8 cellular contexts compared by ENCODE assay signal in the genomic region with DNA sequence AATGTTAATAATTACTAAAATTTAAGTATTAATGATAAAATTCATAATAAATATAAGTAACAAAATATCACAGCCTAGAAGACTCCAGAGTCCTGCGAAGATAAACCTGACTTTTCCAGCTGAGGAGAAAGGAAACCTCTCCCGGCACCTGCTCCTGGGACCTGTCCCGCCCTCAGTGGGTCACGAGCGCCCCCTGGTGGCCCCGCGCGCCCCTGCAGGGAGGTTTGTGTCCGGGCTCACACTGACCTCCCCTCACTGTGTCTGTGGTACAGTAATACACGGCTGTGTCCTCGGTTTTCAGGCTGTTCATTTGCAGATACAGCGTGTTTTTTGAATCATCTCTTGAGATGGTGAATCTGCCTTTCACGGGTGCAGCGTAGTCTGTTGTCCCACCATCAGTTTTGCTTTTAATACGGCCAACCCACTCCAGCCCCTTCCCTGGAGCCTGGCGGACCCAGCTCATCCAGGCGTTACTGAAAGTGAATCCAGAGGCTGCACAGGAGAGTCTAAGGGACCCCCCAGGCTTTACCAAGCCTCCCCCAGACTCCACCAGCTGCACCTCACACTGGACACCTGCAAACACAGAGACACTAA.
A peak's percentile ranks its signal among the peaks of the same experiment; 100 is the strongest.
DNase-seq lines count a peak whose midpoint lies in the region; ATAC-seq and TF ChIP-seq lines count a peak whose summit lies in the region.
"Not testable (repeated sequence)": the region's sequence is repeated elsewhere in the genome, so short reads cannot be mapped to it uniquely, and the experiment has no call there.

No MANE protein-coding gene starts in this region.

- intact Hi-C loops in lower leg skin (cut with DNase I; ENCODE audit: low total_unique reads); vagina (cut with DNase I): not testable (repeated sequence)

- TF ChIP-seq CTCF in lower leg skin (IDR thresholded peaks at IDR 0.05) (peak in 1 of 3 donors; percentile 50), vagina (IDR thresholded peaks at IDR 0.05) (peak; percentile 37 to 64 (median 54))

- ATAC-seq in activated T-cell treated with anti-CD3 and anti-CD28 coated beads, Interleukin-2, amount 50 U/mL, for 4 hours; effector memory CD8-positive, alpha-beta T cell (replicated peaks): not testable (repeated sequence)

- not testable (repeated sequence) for H3K36me3 ChIP-seq in vagina

- peak; percentile 68 for DNase-seq in GDM1 (lab: John Stamatoyannopoulos, UW)
- peak; percentile 44 for DNase-seq in NCI-H1694 treated with DMSO at 0.1 percent for 48 hours (lab: John Stamatoyannopoulos, UW)
- DNase-seq in T follicular helper cell (ENCODE audit: low read depth) = peak; percentile 68
- peak; percentile 89 for DNase-seq in activated T-cell treated with anti-CD3 and anti-CD28 coated beads, Interleukin-2, amount 50 U/mL, for 4 hours
- DNase-seq in effector memory CD8-positive, alpha-beta T cell = peak; percentile 68 to 82 (median 78)
- DNase-seq in lower leg skin (ENCODE audit: low spot score in 2 of 2) = peak; percentile 44 to 90
- peak; percentile 83 to 84 for DNase-seq in stimulated activated CD4-positive, alpha-beta T cell treated with anti-CD3 and anti-CD28 coated beads, Interleukin-1b, Interleukin-23, amount 100 ng/mL, for 4 hours (ENCODE audit: low read depth in 2 of 2)
- DNase-seq in vagina (ENCODE audit: extremely low spot score in 2 of 2) = not testable (repeated sequence)

- 23 to 25% methylated on average over 17 of the region's 17 CpGs for WGBS in lower leg skin, 2 donors

- not testable (repeated sequence) for H3K4me1 ChIP-seq in vagina

- H3K4me3 ChIP-seq in lower leg skin (ENCODE audit: low read depth, poor library complexity, severe bottlenecking); vagina: not testable (repeated sequence)

- not testable (repeated sequence) for H3K4me3 Mint-ChIP-seq in activated T-cell treated with anti-CD3 and anti-CD28 coated beads, Interleukin-2, amount 50 U/mL, for 4 hours; effector memory CD8-positive, alpha-beta T cell

- peaks cover 10% of the 10 kb centered on the region for H3K27me3 Mint-ChIP-seq in activated T-cell treated with anti-CD3 and anti-CD28 coated beads, Interleukin-2, amount 50 U/mL, for 4 hours (ENCODE audit: low read depth)
- peaks cover 6 to 60% of the 10 kb centered on the region in 2 donors for H3K27me3 Mint-ChIP-seq in effector memory CD8-positive, alpha-beta T cell

- not testable (repeated sequence) for H3K9me3 ChIP-seq in vagina

- not testable (repeated sequence) for H3K27me3 ChIP-seq in vagina

- H3K36me3 Mint-ChIP-seq in activated T-cell treated with anti-CD3 and anti-CD28 coated beads, Interleukin-2, amount 50 U/mL, for 4 hours (ENCODE audit: insufficient read depth); effector memory CD8-positive, alpha-beta T cell (ENCODE audit: insufficient read depth): not testable (repeated sequence)

- H3K27ac ChIP-seq in vagina = not testable (repeated sequence)

- not testable (repeated sequence) for TF ChIP-seq POLR2A in lower leg skin (IDR thresholded peaks at IDR 0.05); vagina (IDR thresholded peaks at IDR 0.05)

- H3K27ac Mint-ChIP-seq in effector memory CD8-positive, alpha-beta T cell = not testable (repeated sequence)

- not testable (repeated sequence) for H3K9me3 Mint-ChIP-seq in activated T-cell treated with anti-CD3 and anti-CD28 coated beads, Interleukin-2, amount 50 U/mL, for 4 hours; effector memory CD8-positive, alpha-beta T cell

- not testable (repeated sequence) for H3K4me1 Mint-ChIP-seq in activated T-cell treated with anti-CD3 and anti-CD28 coated beads, Interleukin-2, amount 50 U/mL, for 4 hours (ENCODE audit: low read depth); effector memory CD8-positive, alpha-beta T cell (ENCODE audit: low read depth in 2 of 2)
